7 cellular contexts compared by ENCODE assay signal in genomic region chr19:2543072-2543462, GRCh38.
DNase-seq lines count a peak whose midpoint lies in the region; ATAC-seq and TF ChIP-seq lines count a peak whose summit lies in the region.
"Not testable (repeated sequence)": the region's sequence is repeated elsewhere in the genome, so short reads cannot be mapped to it uniquely, and the experiment has no call there.

No MANE protein-coding gene starts in this region.

- H3K27me3 ChIP-seq in SJCRH30; dorsolateral prefrontal cortex; hepatocyte; smooth muscle cell (ENCODE audit: low read depth): not testable (repeated sequence)

- H3K9ac ChIP-seq in smooth muscle cell (ENCODE audit: low read depth) = peak overlapping the region; percentile 23

- H3K4me2 ChIP-seq in hepatocyte (peak overlapping the region; percentile 68), smooth muscle cell (peak overlapping the region; percentile 68)

- H4K20me1 ChIP-seq in hepatocyte (ENCODE audit: insufficient read depth, poor library complexity, severe bottlenecking); smooth muscle cell (ENCODE audit: low read depth): not testable (repeated sequence)

- TF ChIP-seq CTCF in HEK293 (tag by site-specific recombination; IDR thresholded peaks at IDR 0.05); dorsolateral prefrontal cortex (IDR thresholded peaks at IDR 0.05 in 54 of 56, conservative IDR thresholded peaks at IDR 0.05 in 2 of 56; ENCODE audit: low read depth in 1 of 56, partially characterized antibody in 56 of 56); hepatocyte (IDR thresholded peaks at IDR 0.05; ENCODE audit: poor library complexity); smooth muscle cell (IDR thresholded peaks at IDR 0.05; ENCODE audit: borderline replicate concordance, insufficient read depth, poor library complexity, severe bottlenecking): not testable (repeated sequence)

- H3K27me3 Mint-ChIP-seq in activated naive CD4-positive, alpha-beta T cell treated with anti-CD3 and anti-CD28 coated beads, Interleukin-2, amount 50 U/mL, for 24 hours; naive thymus-derived CD8-positive, alpha-beta T cell: not testable (repeated sequence)

- peaks cover 10% of the 10 kb centered on the region for H3K4me1 Mint-ChIP-seq in activated naive CD4-positive, alpha-beta T cell treated with anti-CD3 and anti-CD28 coated beads, Interleukin-2, amount 50 U/mL, for 24 hours
- peaks cover 9 to 34% (median 13%) of the 10 kb centered on the region in 4 donors for H3K4me1 Mint-ChIP-seq in naive thymus-derived CD8-positive, alpha-beta T cell

- peaks cover 39% of the 10 kb centered on the region for H3F3A ChIP-seq in smooth muscle cell (ENCODE audit: low read depth)

- not testable (repeated sequence) for H3K4me3 ChIP-seq in HEK293 (ENCODE audit: low read depth, low read length); hepatocyte; smooth muscle cell
- H3K4me3 ChIP-seq in SJCRH30 (peak overlapping the region; percentile 20), dorsolateral prefrontal cortex (peak overlapping the region in 54 of 59 donors; percentile 2 to 58 (median 37))

- 32% methylated on average over 4 of the region's 4 CpGs for WGBS in hepatocyte (ENCODE audit: low lambda C conversion rate, missing lambda C conversion rate)
- 15% methylated on average over 4 of the region's 4 CpGs for WGBS in smooth muscle cell (ENCODE audit: low lambda C conversion rate)

- H3K9me3 ChIP-seq in HEK293 (ENCODE audit: control insufficient read depth, insufficient read depth, low read depth, low read length); SJCRH30 (replicated peaks); hepatocyte (ENCODE audit: low read depth); smooth muscle cell (replicated peaks; ENCODE audit: low read depth): not testable (repeated sequence)

- H3K27ac ChIP-seq in HEK293 (ENCODE audit: extremely low read depth, low read depth, low read length) (peak overlapping the region; percentile 64; the same call in 1 of the 2 replicates), SJCRH30 (peak overlapping the region; percentile 38), dorsolateral prefrontal cortex (peak overlapping the region; percentile 89 to 100 (median 98)), hepatocyte (peak overlapping the region; percentile 96), smooth muscle cell (ENCODE audit: low read depth) (peak overlapping the region; percentile 95)

- H3K9me3 Mint-ChIP-seq in activated naive CD4-positive, alpha-beta T cell treated with anti-CD3 and anti-CD28 coated beads, Interleukin-2, amount 50 U/mL, for 24 hours; naive thymus-derived CD8-positive, alpha-beta T cell: not testable (repeated sequence)

- intact Hi-C loops in dorsolateral prefrontal cortex (cut with DNase I) = loop anchor here in 1 of 2 donors (5.0 kb wide), 3 partner anchors 34 to 69 kb away; no protein-coding TSS in a partner anchor

- H3K4me1 ChIP-seq in HEK293 (ENCODE audit: control insufficient read depth, insufficient read depth, low read length) = not testable (repeated sequence)
- peaks cover 27% of the 10 kb centered on the region for H3K4me1 ChIP-seq in SJCRH30
- peaks cover 57% of the 10 kb centered on the region for H3K4me1 ChIP-seq in hepatocyte (ENCODE audit: insufficient read depth)
- peaks cover 39% of the 10 kb centered on the region for H3K4me1 ChIP-seq in smooth muscle cell (ENCODE audit: low read depth)

- CTCF ChIA-PET in HEK293 (lab: Yijun Ruan, JAX) = interaction anchor here (0.6 to 2.5 kb wide), 9 partner anchors 10 to 641 kb away, joined by 4 to 12 read pairs (median 5); partner anchors contain the start of gene GADD45B

- not testable (repeated sequence) for H3K36me3 ChIP-seq in HEK293 (ENCODE audit: control insufficient read depth in 2 of 2, insufficient read depth in 1 of 2, low read length in 2 of 2); SJCRH30; hepatocyte (replicated peaks; ENCODE audit: insufficient read depth, low read depth); smooth muscle cell (ENCODE audit: low read depth)

- H3K36me3 Mint-ChIP-seq in activated naive CD4-positive, alpha-beta T cell treated with anti-CD3 and anti-CD28 coated beads, Interleukin-2, amount 50 U/mL, for 24 hours; naive thymus-derived CD8-positive, alpha-beta T cell: not testable (repeated sequence)

- H3K27ac Mint-ChIP-seq in activated naive CD4-positive, alpha-beta T cell treated with anti-CD3 and anti-CD28 coated beads, Interleukin-2, amount 50 U/mL, for 24 hours = not testable (repeated sequence)
- peak overlapping the region in 6 of 10 donors; percentile 53 to 85 (median 70) for H3K27ac Mint-ChIP-seq in naive thymus-derived CD8-positive, alpha-beta T cell

- peak overlapping the region; percentile 7 for H3K4me3 Mint-ChIP-seq in activated naive CD4-positive, alpha-beta T cell treated with anti-CD3 and anti-CD28 coated beads, Interleukin-2, amount 50 U/mL, for 24 hours
- peak overlapping the region; percentile 66 to 87 (median 78) for H3K4me3 Mint-ChIP-seq in naive thymus-derived CD8-positive, alpha-beta T cell

- not testable (repeated sequence) for DNase-seq in SJCRH30; dorsolateral prefrontal cortex; hepatocyte (ENCODE audit: low spot score); naive thymus-derived CD8-positive, alpha-beta T cell; smooth muscle cell (lab: John Stamatoyannopoulos, UW; ENCODE audit: unreplicated experiment)

- ATAC-seq in naive thymus-derived CD8-positive, alpha-beta T cell = not testable (repeated sequence)

- H3K79me2 ChIP-seq in hepatocyte; smooth muscle cell (ENCODE audit: low read depth): not testable (repeated sequence)

- not testable (repeated sequence) for H2AFZ ChIP-seq in hepatocyte; smooth muscle cell (ENCODE audit: low read depth)

- POLR2A ChIA-PET in HEK293 (lab: Yijun Ruan, JAX) = interaction anchor here (0.6 to 11.0 kb wide), 13 partner anchors 12 to 116 kb away, joined by 3 to 374 read pairs (median 6); partner anchors contain the start of genes GADD45B, LMNB2 and TIMM13
- POLR2A ChIA-PET in naive thymus-derived CD8-positive, alpha-beta T cell (lab: Charles Lee) = interaction anchor here (0.6 to 4.1 kb wide), 10 partner anchors 9 to 957 kb away, joined by 3 to 33 read pairs (median 4); partner anchors contain the start of genes DOHH and GADD45B

- not testable (repeated sequence) for H3K9me2 ChIP-seq in hepatocyte (replicated peaks; ENCODE audit: insufficient read depth)

TF ChIP-seq in HEK293, 187 proteins besides CTCF, POLR2A, EP300 and RAD21:
- TF ChIP-seq ZNF362 (tag by site-specific recombination; IDR thresholded peaks at IDR 0.05) = 0 out of 2 replicates have a peak, but pooled peaks have one; percentile 39

Comparison
In these comparisons a context has a peak if more than half of its experiments do, and no peak if none do; other contexts are left out.
1. H3K27ac ChIP-seq: peak in every context shown above with its lines; median percentile 98 in dorsolateral prefrontal cortex; 96 in hepatocyte; 95 in smooth muscle cell; 64 in HEK293; 38 in SJCRH30.